10 cellular contexts compared by ENCODE assay signal in the genomic region with DNA sequence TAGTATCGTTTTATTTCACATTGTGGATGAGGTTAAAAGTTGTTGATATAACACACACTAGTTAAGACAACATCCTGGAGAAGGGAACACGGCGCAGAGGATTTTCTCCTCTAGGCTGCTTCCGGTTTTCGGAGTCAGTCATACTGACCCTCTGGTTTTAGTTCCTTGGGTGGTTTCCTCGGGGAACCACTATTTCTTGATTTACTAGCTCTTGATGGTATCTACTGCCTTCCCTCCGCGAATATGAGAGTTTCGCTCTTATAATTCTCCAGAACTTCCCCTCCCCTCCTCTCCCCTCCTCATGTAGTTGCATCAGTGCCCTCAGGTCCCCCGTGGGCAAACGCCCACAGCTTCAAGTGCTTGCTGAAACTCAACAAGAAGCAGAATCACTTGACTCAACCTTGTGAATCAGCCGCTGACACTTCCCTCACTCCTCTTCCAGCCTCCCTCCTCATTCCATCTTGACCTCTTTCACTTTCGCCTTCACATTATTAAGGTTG. TPM values are rescaled to one million over a fixed set of nuclear protein-coding genes. Genes with fewer than 3 reads are reported as not detected.
DNase-seq lines count a peak whose midpoint lies in the region; ATAC-seq, FAIRE-seq and TF ChIP-seq lines count a peak whose summit lies in the region.
"Had no signal": no experiment of that assay in that cellular context is flagged by ENCODE, and none has a peak within 500 bp of the region (broad histone marks: within the 10 kb centered on the region; RNA-seq: fewer than 3 reads in every experiment).

No MANE protein-coding gene starts in this region.

- no TSS peak for BruUV-seq in OCI-LY7 (replicated peaks; lab: Mats Ljungman, UMichigan)

- no peaks in the 10 kb centered on the region for H3K9me3 ChIP-seq in OCI-LY7 (ENCODE audit: low read length)
- H3K9me3 ChIP-seq: suprapubic skin had no signal

- TF ChIP-seq CTCF in OCI-LY7 (conservative IDR thresholded peaks at IDR 0.05; ENCODE audit: low read length), result no peak

- no peak overlapping the region for H3K4me2 ChIP-seq in OCI-LY7 (ENCODE audit: low read length)

- POLR2A ChIA-PET in OCI-LY7 (lab: Charles Lee), result no interaction called here

- no peak overlapping the region for H2AFZ ChIP-seq in OCI-LY7 (ENCODE audit: low read length)

- ATAC-seq in GM19372 (IDR thresholded peaks at IDR 0.05; ENCODE audit: low read depth, unreplicated experiment) (peak; percentile 53), HG03196 (IDR thresholded peaks at IDR 0.05; ENCODE audit: unreplicated experiment) (peak; percentile 54)
- ATAC-seq: Panc1 had no signal

- no peaks in the 10 kb centered on the region for H3K79me2 ChIP-seq in OCI-LY7 (ENCODE audit: insufficient read depth, low read depth, low read length)

- FAIRE-seq in urothelium cell line (lab: Jason Lieb, UNC), result no peak

- H3K36me3 ChIP-seq in OCI-LY7 (ENCODE audit: insufficient read depth, low read length), result no peaks in the 10 kb centered on the region
- H3K36me3 ChIP-seq: suprapubic skin had no signal

- no peaks in the 10 kb centered on the region for H3K9me2 ChIP-seq in OCI-LY7 (ENCODE audit: insufficient read depth, low read length)

- no peaks in the 10 kb centered on the region for H3K4me1 ChIP-seq in OCI-LY7 (ENCODE audit: insufficient read depth, low read length, poor library complexity, severe bottlenecking)

- no peaks in the 10 kb centered on the region for H4K20me1 ChIP-seq in OCI-LY7 (ENCODE audit: insufficient read depth, low read length)

- no peak overlapping the region for H3K4me3 ChIP-seq in OCI-LY7 (ENCODE audit: low read depth, low read length, poor library complexity, severe bottlenecking)
- H3K4me3 ChIP-seq: suprapubic skin had no signal

- peak; percentile 75 for DNase-seq in activated CD8-positive, alpha-beta memory T cell treated with anti-CD3 and anti-CD28 coated beads, Interleukin-2, amount 50 U/mL, for 48 hours
- peak; percentile 86 for DNase-seq in stimulated activated CD4-positive, alpha-beta T cell treated with anti-CD3 and anti-CD28 coated beads, Interleukin-15, amount 100 ng/mL, for 24 hours
- DNase-seq in OCI-LY7 (ENCODE audit: low spot score) (no peak), RPMI8226 (no peak), putamen (ENCODE audit: low spot score) (no peak), urothelium cell line (ENCODE audit: low spot score) (no peak)

- CTCF ChIA-PET in OCI-LY7 (lab: Charles Lee; ENCODE audit: unreplicated experiment), result no interaction called here

- intact Hi-C loops in OCI-LY7 (cut with micrococcal nuclease; ENCODE audit: unreplicated experiment), result no loop called here

- no peak overlapping the region for H3K27ac ChIP-seq in OCI-LY7 (ENCODE audit: low read depth, low read length, poor library complexity, severe bottlenecking)
- H3K27ac ChIP-seq: suprapubic skin had no signal

RNA-seq across cellular contexts. Expression of gene APOBEC3A, which starts 15.9 kb away (rescaled TPM):
- total RNA-seq in OCI-LY7 (2014; rRNA removed; shearing (Covaris generic)), result not detected in 2 replicates
- not detected in 2 replicates for total RNA-seq in OCI-LY7 (2022)

RNA-seq across cellular contexts. Expression of gene APOBEC3B, which starts 40.6 kb away (rescaled TPM):
- 0.49 and 1.7 TPM in 2 replicates for total RNA-seq in OCI-LY7 (2014; rRNA removed; shearing (Covaris generic))
- total RNA-seq in OCI-LY7 (2022), result 31.1 and 31.9 TPM in 2 replicates

Comparison
In these comparisons a context has a peak if more than half of its experiments do, and no peak if none do; other contexts are left out.
1. DNase-seq: peak in activated CD8-positive, alpha-beta memory T cell treated with anti-CD3 and anti-CD28 coated beads, Interleukin-2, amount 50 U/mL, for 48 hours (single experiment) and stimulated activated CD4-positive, alpha-beta T cell treated with anti-CD3 and anti-CD28 coated beads, Interleukin-15, amount 100 ng/mL, for 24 hours (single experiment); none in OCI-LY7 (single experiment), RPMI8226 (single experiment), putamen (single experiment) and urothelium cell line (single experiment).